Comparison of ENCODE assay signal across 2 cellular contexts in the genomic region with DNA sequence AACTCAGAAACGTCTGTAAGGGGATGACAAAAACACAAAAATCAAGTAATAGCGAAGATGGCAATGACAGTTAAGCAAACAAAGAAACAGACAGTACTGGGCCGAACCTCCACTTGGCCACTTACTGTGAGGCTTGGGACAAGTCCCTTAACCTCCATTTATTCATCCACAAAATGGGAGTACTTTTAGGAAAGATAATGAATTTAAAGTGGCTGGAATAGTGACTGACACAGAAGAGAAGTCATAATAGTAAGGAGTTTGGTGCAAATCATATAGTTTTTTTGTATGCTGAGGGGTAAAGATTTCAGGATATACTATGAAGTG.
TF ChIP-seq lines count a peak whose summit lies in the region.

No MANE protein-coding gene starts in this region.

TF ChIP-seq in endothelial cell of umbilical vein, 7 proteins besides CTCF, POLR2A, EP300 and RAD21:
- TF ChIP-seq FOS (IDR thresholded peaks at IDR 0.05; ENCODE audit: borderline replicate concordance, insufficient read depth, low read length): no peak
- no peak for TF ChIP-seq GATA2 (IDR thresholded peaks at IDR 0.05; ENCODE audit: insufficient read depth, insufficient read length, low read depth, low read length)
- no peak for TF ChIP-seq JUN (IDR thresholded peaks at IDR 0.05; ENCODE audit: borderline replicate concordance, insufficient read depth, insufficient read length, low read depth)
- TF ChIP-seq POLR2AphosphoS5 (IDR thresholded peaks at IDR 0.05; ENCODE audit: insufficient read depth, low read depth, low read length): no peak
- no peak for TF ChIP-seq MYC (IDR thresholded peaks at IDR 0.05; ENCODE audit: low read depth, low read length)
- TF ChIP-seq EZH2 (IDR thresholded peaks at IDR 0.05; ENCODE audit: borderline replicate concordance, low read depth, low read length, severe bottlenecking): no peak
- TF ChIP-seq, protein P1, sequence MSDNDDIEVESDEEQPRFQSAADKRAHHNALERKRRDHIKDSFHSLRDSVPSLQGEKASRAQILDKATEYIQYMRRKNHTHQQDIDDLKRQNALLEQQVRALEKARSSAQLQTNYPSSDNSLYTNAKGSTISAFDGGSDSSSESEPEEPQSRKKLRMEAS (IDR thresholded peaks at IDR 0.05; ENCODE audit: insufficient read depth, insufficient read length): no peak

TF ChIP-seq in HEK293T, 16 proteins besides CTCF, POLR2A, EP300 and RAD21:
- no peak for TF ChIP-seq TARDBP (IDR thresholded peaks at IDR 0.05)
